In genomic region chr7:108568801-108569380, GRCh38 we compare ENCODE assay signal across 8 cellular contexts. TPM values are rescaled to one million over a fixed set of nuclear protein-coding genes. Genes with fewer than 3 reads are reported as not detected.
DNase-seq lines count a peak whose midpoint lies in the region; ATAC-seq lines count a peak whose summit lies in the region.

No MANE protein-coding gene starts in this region.

- H3K36me3 Mint-ChIP-seq in activated naive CD4-positive, alpha-beta T cell treated with anti-CD3 and anti-CD28 coated beads, Interleukin-2, amount 10 ng/mL, durations not matched to agents 7 days and 5 days, result peaks cover 45% of the 10 kb centered on the region
- H3K36me3 Mint-ChIP-seq in activated T-cell treated with anti-CD3 and anti-CD28 coated beads, Interleukin-2, amount 50 U/mL, for 72 hours (ENCODE audit: insufficient read depth in 2 of 2), result peaks cover 16 to 44% of the 10 kb centered on the region in 2 donors
- H3K36me3 Mint-ChIP-seq in immature natural killer cell, result peaks cover 0 to 20% (median 5%) of the 10 kb centered on the region in 3 donors

- DNase-seq in activated naive CD4-positive, alpha-beta T cell treated with anti-CD3 and anti-CD28 coated beads, Interleukin-2, amount 10 ng/mL, durations not matched to agents 7 days and 5 days, result no peak
- no peak for DNase-seq in activated naive CD4-positive, alpha-beta T cell (lab: John Stamatoyannopoulos, UW)
- DNase-seq in activated T-cell treated with anti-CD3 and anti-CD28 coated beads, Interleukin-2, amount 50 U/mL, for 72 hours, result no peak
- no peak for DNase-seq in immature natural killer cell
- DNase-seq in dermis blood vessel endothelial cell, result no peak
- DNase-seq in NCI-H69 (lab: John Stamatoyannopoulos, UW), result no peak

- peak overlapping the region; percentile 94 for H3K4me3 Mint-ChIP-seq in activated naive CD4-positive, alpha-beta T cell treated with anti-CD3 and anti-CD28 coated beads, Interleukin-2, amount 10 ng/mL, durations not matched to agents 7 days and 5 days
- peak overlapping the region; percentile 95 to 100 for H3K4me3 Mint-ChIP-seq in activated T-cell treated with anti-CD3 and anti-CD28 coated beads, Interleukin-2, amount 50 U/mL, for 72 hours
- H3K4me3 Mint-ChIP-seq in immature natural killer cell, result peak overlapping the region; percentile 92 to 100 (median 95)

- CTCF ChIA-PET in activated naive CD4-positive, alpha-beta T cell treated with anti-CD3 and anti-CD28 coated beads, Interleukin-2, amount 10 ng/mL, durations not matched to agents 7 days and 5 days (lab: Charles Lee), result no interaction called here

- H3K4me1 Mint-ChIP-seq in activated naive CD4-positive, alpha-beta T cell treated with anti-CD3 and anti-CD28 coated beads, Interleukin-2, amount 10 ng/mL, durations not matched to agents 7 days and 5 days, result peaks cover 51% of the 10 kb centered on the region
- H3K4me1 Mint-ChIP-seq in activated T-cell treated with anti-CD3 and anti-CD28 coated beads, Interleukin-2, amount 50 U/mL, for 72 hours (ENCODE audit: low read depth), result peaks cover 52% of the 10 kb centered on the region
- H3K4me1 Mint-ChIP-seq in immature natural killer cell, result peaks cover 46 to 85% of the 10 kb centered on the region in 2 donors

- peaks cover 4% of the 10 kb centered on the region for H3K27me3 Mint-ChIP-seq in activated naive CD4-positive, alpha-beta T cell treated with anti-CD3 and anti-CD28 coated beads, Interleukin-2, amount 10 ng/mL, durations not matched to agents 7 days and 5 days
- no peaks in the 10 kb centered on the region for H3K27me3 Mint-ChIP-seq in activated T-cell treated with anti-CD3 and anti-CD28 coated beads, Interleukin-2, amount 50 U/mL, for 72 hours (ENCODE audit: low read depth)
- peaks cover 10 to 21% (median 14%) of the 10 kb centered on the region in 3 donors for H3K27me3 Mint-ChIP-seq in immature natural killer cell (ENCODE audit: low read depth in 3 of 3)

- H3K9me3 Mint-ChIP-seq in activated naive CD4-positive, alpha-beta T cell treated with anti-CD3 and anti-CD28 coated beads, Interleukin-2, amount 10 ng/mL, durations not matched to agents 7 days and 5 days, result peaks cover 2% of the 10 kb centered on the region
- peaks cover 0 to 3% of the 10 kb centered on the region in 2 donors for H3K9me3 Mint-ChIP-seq in activated T-cell treated with anti-CD3 and anti-CD28 coated beads, Interleukin-2, amount 50 U/mL, for 72 hours
- no peaks in the 10 kb centered on the region for H3K9me3 Mint-ChIP-seq in immature natural killer cell

- no peak for ATAC-seq in activated T-cell treated with anti-CD3 and anti-CD28 coated beads, Interleukin-2, amount 50 U/mL, for 72 hours (replicated peaks in 1 of 2)
- no peak for ATAC-seq in HG02970 (IDR thresholded peaks at IDR 0.05; ENCODE audit: low FRiP score, unreplicated experiment)

- H3K27ac ChIP-seq in temporal lobe (ENCODE audit: low read depth, low read length), result peak overlapping the region; percentile 91

- H3K27ac Mint-ChIP-seq in activated naive CD4-positive, alpha-beta T cell treated with anti-CD3 and anti-CD28 coated beads, Interleukin-2, amount 10 ng/mL, durations not matched to agents 7 days and 5 days, result peak overlapping the region; percentile 100
- H3K27ac Mint-ChIP-seq in activated T-cell treated with anti-CD3 and anti-CD28 coated beads, Interleukin-2, amount 50 U/mL, for 72 hours, result peak overlapping the region; percentile 96
- H3K27ac Mint-ChIP-seq in immature natural killer cell, result peak overlapping the region; percentile 98 to 100 (median 99)

RNA-seq across cellular contexts. Expression of gene THAP5, which starts 0.6 kb away (rescaled TPM):
- 10 to 100 TPM; 29.2 to 31.1 TPM for total RNA-seq in activated T-cell treated with anti-CD3 and anti-CD28 coated beads, Interleukin-2, amount 50 U/mL, for 72 hours
- polyA plus RNA-seq in immature natural killer cell, result 10 to 100 TPM in 2 of 3 donors, 1 to 10 TPM in 1; 5.5 to 21.3 (median 13.2) TPM
- total RNA-seq in temporal lobe (55.6 TPM), dermis blood vessel endothelial cell (14.8 and 16.5 TPM in 2 replicates)

RNA-seq across cellular contexts. Expression of gene DNAJB9, which starts 0.8 kb away (rescaled TPM):
- 10 to 100 TPM; 23.2 to 42.1 TPM for total RNA-seq in activated T-cell treated with anti-CD3 and anti-CD28 coated beads, Interleukin-2, amount 50 U/mL, for 72 hours
- polyA plus RNA-seq in immature natural killer cell, result 10 to 100 TPM; 40.7 to 71.3 (median 51.5) TPM
- 25.8 TPM for total RNA-seq in temporal lobe
- total RNA-seq in dermis blood vessel endothelial cell, result 22.4 and 41.5 TPM in 2 replicates

RNA-seq across cellular contexts. Expression of gene PNPLA8, which starts 43.0 kb away (rescaled TPM):
- 10 to 100 TPM; 23.1 to 29.9 TPM for total RNA-seq in activated T-cell treated with anti-CD3 and anti-CD28 coated beads, Interleukin-2, amount 50 U/mL, for 72 hours
- 10 to 100 TPM; 16.8 to 35.4 (median 31.7) TPM for polyA plus RNA-seq in immature natural killer cell
- 50.9 TPM for total RNA-seq in temporal lobe
- total RNA-seq in dermis blood vessel endothelial cell, result 39.7 and 58.4 TPM in 2 replicates
